ENCODE assay signal across 19 cellular contexts in the genomic region with DNA sequence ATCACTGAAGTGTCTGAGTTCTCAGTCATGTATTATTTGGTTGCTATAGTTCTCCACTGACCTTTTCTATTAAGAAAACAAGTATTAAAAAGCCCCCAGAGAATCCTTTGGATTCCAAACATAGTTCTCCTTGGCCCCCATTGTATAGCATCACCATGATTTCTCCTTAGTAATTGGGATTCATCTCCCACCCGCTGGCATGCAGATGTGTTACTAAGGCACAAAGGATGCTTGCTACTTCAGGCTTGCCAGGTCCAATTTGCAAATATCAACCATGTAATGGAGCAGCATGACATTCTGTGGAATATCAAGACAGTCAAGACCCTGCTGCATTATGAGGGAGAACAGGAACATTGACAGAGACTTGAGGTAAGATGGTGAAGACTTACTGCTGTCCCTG.
A peak's percentile ranks its signal among the peaks of the same experiment; 100 is the strongest.
DNase-seq lines count a peak whose midpoint lies in the region; ATAC-seq lines count a peak whose summit lies in the region.
"Had no signal": no experiment of that assay in that cellular context is flagged by ENCODE, and none has a peak within 500 bp of the region (broad histone marks: within the 10 kb centered on the region; RNA-seq: fewer than 3 reads in every experiment).

No MANE protein-coding gene starts in this region.

- H3K27me3 ChIP-seq in HUES6 (ENCODE audit: control insufficient read depth, insufficient read depth, low read length) (no peaks in the 10 kb centered on the region), ectodermal cell (ENCODE audit: control insufficient read depth, insufficient read depth, low read length, poor library complexity, severe bottlenecking) (no peaks in the 10 kb centered on the region), iPS-18a (ENCODE audit: control insufficient read depth, insufficient read depth, low read length) (no peaks in the 10 kb centered on the region)
- H3K27me3 ChIP-seq: BE2C had no signal

- H3K36me3 ChIP-seq in HUES6 (ENCODE audit: control insufficient read depth, insufficient read depth, low read length) (no peaks in the 10 kb centered on the region), ectodermal cell (ENCODE audit: control insufficient read depth, insufficient read depth, low read length) (no peaks in the 10 kb centered on the region), iPS-18a (ENCODE audit: control insufficient read depth, low read depth, low read length) (no peaks in the 10 kb centered on the region)
- H3K36me3 ChIP-seq: BE2C had no signal

- no peak for ATAC-seq in HG03378 (IDR thresholded peaks at IDR 0.05; ENCODE audit: unreplicated experiment)

- H3K4me1 ChIP-seq in HUES6 (ENCODE audit: control insufficient read depth, insufficient read depth, low read length) (peaks cover 20% of the 10 kb centered on the region), ectodermal cell (ENCODE audit: control insufficient read depth, insufficient read depth, low read length) (peaks cover 14% of the 10 kb centered on the region), iPS-18a (ENCODE audit: control insufficient read depth, low read depth, low read length) (peaks cover 23% of the 10 kb centered on the region)

- H3K27ac ChIP-seq in HUES6 (ENCODE audit: low read depth, low read length) (peak overlapping the region; percentile 78), ectodermal cell (ENCODE audit: insufficient read depth, low read depth, low read length, poor library complexity, severe bottlenecking) (peak overlapping the region; percentile 87), iPS-18a (ENCODE audit: low read length) (peak overlapping the region; percentile 94)
- H3K27ac ChIP-seq: HL-60, KMS-11 had no signal

- 0 to 9% methylated on average over 1 of the region's 1 CpG for WGBS in ectodermal cell, 2 experiments

- DNase-seq in retina = peak; percentile 20
- DNase-seq in hippocampal formation (lab: John Stamatoyannopoulos, UW) = no peak
- no peak for DNase-seq in activated naive CD4-positive, alpha-beta T cell (lab: John Stamatoyannopoulos, UW)
- DNase-seq: BE2C, EL, HFFc6, IMR-90, NCI-H1092 treated with DMSO at 0.1 percent for 48 hours, NCI-H1694, NCI-H2081 treated with DMSO at 0.1 percent for 48 hours, NCI-H2171 treated with DMSO at 0.1 percent for 48 hours, NCI-H526 treated with DMSO at 0.1 percent for 48 hours, SHP77 had no signal

- H3K9ac ChIP-seq in HUES6 (ENCODE audit: low read length) = no peak overlapping the region
- H3K9ac ChIP-seq in iPS-18a (ENCODE audit: low read length) = peak overlapping the region; percentile 41
- H3K9ac ChIP-seq: KMS-11 had no signal

- peak overlapping the region; percentile 1; the same call in 1 of the 2 replicates for H3K4me3 ChIP-seq in HUES6 (ENCODE audit: low read depth, low read length)
- no peak overlapping the region for H3K4me3 ChIP-seq in ectodermal cell (ENCODE audit: insufficient read depth, low read depth, low read length)
- peak overlapping the region; percentile 5 for H3K4me3 ChIP-seq in iPS-18a (ENCODE audit: low read length)

- H3K9me3 ChIP-seq in HUES6 (ENCODE audit: control insufficient read depth, insufficient read depth, low read depth, low read length) = no peaks in the 10 kb centered on the region; the same call in 1 of the 2 replicates
- H3K9me3 ChIP-seq in ectodermal cell (ENCODE audit: control insufficient read depth, low read length) = no peaks in the 10 kb centered on the region
- H3K9me3 ChIP-seq in iPS-18a (ENCODE audit: control insufficient read depth, low read depth, low read length) = no peaks in the 10 kb centered on the region
- H3K9me3 ChIP-seq: BE2C had no signal
